In the genomic region with DNA sequence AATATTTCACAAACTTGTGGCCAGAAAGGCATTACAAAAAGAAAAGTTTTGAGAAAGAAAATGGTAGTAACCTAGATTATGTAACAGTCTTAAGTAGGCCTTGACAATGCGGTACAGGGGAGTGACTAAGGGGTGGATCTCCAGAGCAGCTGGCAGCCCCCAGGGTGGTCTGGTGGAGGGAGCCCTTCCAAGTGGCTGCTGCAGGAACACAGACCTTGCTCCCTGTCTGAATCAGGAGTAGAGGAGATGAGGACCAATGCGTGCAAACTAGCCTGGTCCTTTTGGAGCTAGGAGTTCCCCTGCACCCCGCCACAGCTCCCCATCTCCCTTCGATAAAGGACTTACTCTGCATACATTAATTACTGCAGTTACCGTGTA, we compare ENCODE assay signal across 1 cellular context.
TF ChIP-seq lines count a peak whose summit lies in the region.

No MANE protein-coding gene starts in this region.

TF ChIP-seq in K562, 482 proteins besides CTCF, POLR2A, EP300 and RAD21 (continued from another document and continues in another):
- TF ChIP-seq, protein P1, sequence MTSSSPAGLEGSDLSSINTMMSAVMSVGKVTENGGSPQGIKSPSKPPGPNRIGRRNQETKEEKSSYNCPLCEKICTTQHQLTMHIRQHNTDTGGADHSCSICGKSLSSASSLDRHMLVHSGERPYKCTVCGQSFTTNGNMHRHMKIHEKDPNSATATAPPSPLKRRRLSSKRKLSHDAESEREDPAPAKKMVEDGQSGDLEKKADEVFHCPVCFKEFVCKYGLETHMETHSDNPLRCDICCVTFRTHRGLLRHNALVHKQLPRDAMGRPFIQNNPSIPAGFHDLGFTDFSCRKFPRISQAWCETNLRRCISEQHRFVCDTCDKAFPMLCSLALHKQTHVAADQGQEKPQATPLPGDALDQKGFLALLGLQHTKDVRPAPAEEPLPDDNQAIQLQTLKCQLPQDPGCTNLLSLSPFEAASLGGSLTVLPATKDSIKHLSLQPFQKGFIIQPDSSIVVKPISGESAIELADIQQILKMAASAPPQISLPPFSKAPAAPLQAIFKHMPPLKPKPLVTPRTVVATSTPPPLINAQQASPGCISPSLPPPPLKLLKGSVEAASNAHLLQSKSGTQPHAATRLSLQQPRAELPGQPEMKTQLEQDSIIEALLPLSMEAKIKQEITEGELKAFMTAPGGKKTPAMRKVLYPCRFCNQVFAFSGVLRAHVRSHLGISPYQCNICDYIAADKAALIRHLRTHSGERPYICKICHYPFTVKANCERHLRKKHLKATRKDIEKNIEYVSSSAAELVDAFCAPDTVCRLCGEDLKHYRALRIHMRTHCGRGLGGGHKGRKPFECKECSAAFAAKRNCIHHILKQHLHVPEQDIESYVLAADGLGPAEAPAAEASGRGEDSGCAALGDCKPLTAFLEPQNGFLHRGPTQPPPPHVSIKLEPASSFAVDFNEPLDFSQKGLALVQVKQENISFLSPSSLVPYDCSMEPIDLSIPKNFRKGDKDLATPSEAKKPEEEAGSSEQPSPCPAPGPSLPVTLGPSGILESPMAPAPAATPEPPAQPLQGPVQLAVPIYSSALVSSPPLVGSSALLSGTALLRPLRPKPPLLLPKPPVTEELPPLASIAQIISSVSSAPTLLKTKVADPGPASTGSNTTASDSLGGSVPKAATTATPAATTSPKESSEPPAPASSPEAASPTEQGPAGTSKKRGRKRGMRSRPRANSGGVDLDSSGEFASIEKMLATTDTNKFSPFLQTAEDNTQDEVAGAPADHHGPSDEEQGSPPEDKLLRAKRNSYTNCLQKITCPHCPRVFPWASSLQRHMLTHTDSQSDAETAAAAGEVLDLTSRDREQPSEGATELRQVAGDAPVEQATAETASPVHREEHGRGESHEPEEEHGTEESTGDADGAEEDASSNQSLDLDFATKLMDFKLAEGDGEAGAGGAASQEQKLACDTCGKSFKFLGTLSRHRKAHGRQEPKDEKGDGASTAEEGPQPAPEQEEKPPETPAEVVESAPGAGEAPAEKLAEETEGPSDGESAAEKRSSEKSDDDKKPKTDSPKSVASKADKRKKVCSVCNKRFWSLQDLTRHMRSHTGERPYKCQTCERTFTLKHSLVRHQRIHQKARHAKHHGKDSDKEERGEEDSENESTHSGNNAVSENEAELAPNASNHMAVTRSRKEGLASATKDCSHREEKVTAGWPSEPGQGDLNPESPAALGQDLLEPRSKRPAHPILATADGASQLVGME (CRISPR knock-in tag; IDR thresholded peaks at IDR 0.05), result no peak
- TF ChIP-seq, protein P2, sequence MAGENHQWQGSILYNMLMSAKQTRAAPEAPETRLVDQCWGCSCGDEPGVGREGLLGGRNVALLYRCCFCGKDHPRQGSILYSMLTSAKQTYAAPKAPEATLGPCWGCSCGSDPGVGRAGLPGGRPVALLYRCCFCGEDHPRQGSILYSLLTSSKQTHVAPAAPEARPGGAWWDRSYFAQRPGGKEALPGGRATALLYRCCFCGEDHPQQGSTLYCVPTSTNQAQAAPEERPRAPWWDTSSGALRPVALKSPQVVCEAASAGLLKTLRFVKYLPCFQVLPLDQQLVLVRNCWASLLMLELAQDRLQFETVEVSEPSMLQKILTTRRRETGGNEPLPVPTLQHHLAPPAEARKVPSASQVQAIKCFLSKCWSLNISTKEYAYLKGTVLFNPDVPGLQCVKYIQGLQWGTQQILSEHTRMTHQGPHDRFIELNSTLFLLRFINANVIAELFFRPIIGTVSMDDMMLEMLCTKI (IDR thresholded peaks at IDR 0.05; ENCODE audit: partially characterized antibody), result no peak
- TF ChIP-seq, protein P3, sequence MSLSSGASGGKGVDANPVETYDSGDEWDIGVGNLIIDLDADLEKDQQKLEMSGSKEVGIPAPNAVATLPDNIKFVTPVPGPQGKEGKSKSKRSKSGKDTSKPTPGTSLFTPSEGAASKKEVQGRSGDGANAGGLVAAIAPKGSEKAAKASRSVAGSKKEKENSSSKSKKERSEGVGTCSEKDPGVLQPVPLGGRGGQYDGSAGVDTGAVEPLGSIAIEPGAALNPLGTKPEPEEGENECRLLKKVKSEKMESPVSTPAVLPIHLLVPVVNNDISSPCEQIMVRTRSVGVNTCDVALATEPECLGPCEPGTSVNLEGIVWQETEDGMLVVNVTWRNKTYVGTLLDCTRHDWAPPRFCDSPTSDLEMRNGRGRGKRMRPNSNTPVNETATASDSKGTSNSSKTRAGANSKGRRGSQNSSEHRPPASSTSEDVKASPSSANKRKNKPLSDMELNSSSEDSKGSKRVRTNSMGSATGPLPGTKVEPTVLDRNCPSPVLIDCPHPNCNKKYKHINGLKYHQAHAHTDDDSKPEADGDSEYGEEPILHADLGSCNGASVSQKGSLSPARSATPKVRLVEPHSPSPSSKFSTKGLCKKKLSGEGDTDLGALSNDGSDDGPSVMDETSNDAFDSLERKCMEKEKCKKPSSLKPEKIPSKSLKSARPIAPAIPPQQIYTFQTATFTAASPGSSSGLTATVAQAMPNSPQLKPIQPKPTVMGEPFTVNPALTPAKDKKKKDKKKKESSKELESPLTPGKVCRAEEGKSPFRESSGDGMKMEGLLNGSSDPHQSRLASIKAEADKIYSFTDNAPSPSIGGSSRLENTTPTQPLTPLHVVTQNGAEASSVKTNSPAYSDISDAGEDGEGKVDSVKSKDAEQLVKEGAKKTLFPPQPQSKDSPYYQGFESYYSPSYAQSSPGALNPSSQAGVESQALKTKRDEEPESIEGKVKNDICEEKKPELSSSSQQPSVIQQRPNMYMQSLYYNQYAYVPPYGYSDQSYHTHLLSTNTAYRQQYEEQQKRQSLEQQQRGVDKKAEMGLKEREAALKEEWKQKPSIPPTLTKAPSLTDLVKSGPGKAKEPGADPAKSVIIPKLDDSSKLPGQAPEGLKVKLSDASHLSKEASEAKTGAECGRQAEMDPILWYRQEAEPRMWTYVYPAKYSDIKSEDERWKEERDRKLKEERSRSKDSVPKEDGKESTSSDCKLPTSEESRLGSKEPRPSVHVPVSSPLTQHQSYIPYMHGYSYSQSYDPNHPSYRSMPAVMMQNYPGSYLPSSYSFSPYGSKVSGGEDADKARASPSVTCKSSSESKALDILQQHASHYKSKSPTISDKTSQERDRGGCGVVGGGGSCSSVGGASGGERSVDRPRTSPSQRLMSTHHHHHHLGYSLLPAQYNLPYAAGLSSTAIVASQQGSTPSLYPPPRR (CRISPR knock-in tag; IDR thresholded peaks at IDR 0.05; ENCODE audit: borderline replicate concordance), result no peak
- TF ChIP-seq ZNF224 (CRISPR knock-in tag; IDR thresholded peaks at IDR 0.05) (no peak), TEAD4 (IDR thresholded peaks at IDR 0.05; ENCODE audit: low read length) (no peak), TEAD4 (CRISPR knock-in tag; IDR thresholded peaks at IDR 0.05; ENCODE audit: borderline replicate concordance) (no peak), ZNF444 (CRISPR knock-in tag; IDR thresholded peaks at IDR 0.05) (no peak), BHLHE40 (IDR thresholded peaks at IDR 0.05; ENCODE audit: low read length) (no peak), TFAM (CRISPR knock-in tag; conservative IDR thresholded peaks at IDR 0.05) (no peak), ZBTB7A (IDR thresholded peaks at IDR 0.05; ENCODE audit: borderline replicate concordance, control insufficient read depth, low read depth, low read length) (peak; percentile 93), ZNF347 (CRISPR knock-in tag; IDR thresholded peaks at IDR 0.05; ENCODE audit: low read depth) (no peak), HEY1 (CRISPR knock-in tag; IDR thresholded peaks at IDR 0.05; ENCODE audit: borderline replicate concordance) (no peak), ZNF316 (IDR thresholded peaks at IDR 0.05) (no peak), FOS (IDR thresholded peaks at IDR 0.05; ENCODE audit: extremely low read depth, insufficient read length) (no peak), EP400 (IDR thresholded peaks at IDR 0.05) (no peak), PRPF4 (IDR thresholded peaks at IDR 0.05; ENCODE audit: insufficient read depth, low read depth, low read length, poor library complexity, severe bottlenecking) (no peak), FOXK1 (CRISPR knock-in tag; IDR thresholded peaks at IDR 0.05; ENCODE audit: borderline replicate concordance) (no peak)
- TF ChIP-seq, protein P4, sequence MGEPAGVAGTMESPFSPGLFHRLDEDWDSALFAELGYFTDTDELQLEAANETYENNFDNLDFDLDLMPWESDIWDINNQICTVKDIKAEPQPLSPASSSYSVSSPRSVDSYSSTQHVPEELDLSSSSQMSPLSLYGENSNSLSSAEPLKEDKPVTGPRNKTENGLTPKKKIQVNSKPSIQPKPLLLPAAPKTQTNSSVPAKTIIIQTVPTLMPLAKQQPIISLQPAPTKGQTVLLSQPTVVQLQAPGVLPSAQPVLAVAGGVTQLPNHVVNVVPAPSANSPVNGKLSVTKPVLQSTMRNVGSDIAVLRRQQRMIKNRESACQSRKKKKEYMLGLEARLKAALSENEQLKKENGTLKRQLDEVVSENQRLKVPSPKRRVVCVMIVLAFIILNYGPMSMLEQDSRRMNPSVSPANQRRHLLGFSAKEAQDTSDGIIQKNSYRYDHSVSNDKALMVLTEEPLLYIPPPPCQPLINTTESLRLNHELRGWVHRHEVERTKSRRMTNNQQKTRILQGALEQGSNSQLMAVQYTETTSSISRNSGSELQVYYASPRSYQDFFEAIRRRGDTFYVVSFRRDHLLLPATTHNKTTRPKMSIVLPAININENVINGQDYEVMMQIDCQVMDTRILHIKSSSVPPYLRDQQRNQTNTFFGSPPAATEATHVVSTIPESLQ (CRISPR knock-in tag; IDR thresholded peaks at IDR 0.05), result no peak
- TF ChIP-seq, protein P5, sequence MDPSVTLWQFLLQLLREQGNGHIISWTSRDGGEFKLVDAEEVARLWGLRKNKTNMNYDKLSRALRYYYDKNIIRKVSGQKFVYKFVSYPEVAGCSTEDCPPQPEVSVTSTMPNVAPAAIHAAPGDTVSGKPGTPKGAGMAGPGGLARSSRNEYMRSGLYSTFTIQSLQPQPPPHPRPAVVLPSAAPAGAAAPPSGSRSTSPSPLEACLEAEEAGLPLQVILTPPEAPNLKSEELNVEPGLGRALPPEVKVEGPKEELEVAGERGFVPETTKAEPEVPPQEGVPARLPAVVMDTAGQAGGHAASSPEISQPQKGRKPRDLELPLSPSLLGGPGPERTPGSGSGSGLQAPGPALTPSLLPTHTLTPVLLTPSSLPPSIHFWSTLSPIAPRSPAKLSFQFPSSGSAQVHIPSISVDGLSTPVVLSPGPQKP (CRISPR knock-in tag; IDR thresholded peaks at IDR 0.05), result no peak
- TF ChIP-seq, protein P6, sequence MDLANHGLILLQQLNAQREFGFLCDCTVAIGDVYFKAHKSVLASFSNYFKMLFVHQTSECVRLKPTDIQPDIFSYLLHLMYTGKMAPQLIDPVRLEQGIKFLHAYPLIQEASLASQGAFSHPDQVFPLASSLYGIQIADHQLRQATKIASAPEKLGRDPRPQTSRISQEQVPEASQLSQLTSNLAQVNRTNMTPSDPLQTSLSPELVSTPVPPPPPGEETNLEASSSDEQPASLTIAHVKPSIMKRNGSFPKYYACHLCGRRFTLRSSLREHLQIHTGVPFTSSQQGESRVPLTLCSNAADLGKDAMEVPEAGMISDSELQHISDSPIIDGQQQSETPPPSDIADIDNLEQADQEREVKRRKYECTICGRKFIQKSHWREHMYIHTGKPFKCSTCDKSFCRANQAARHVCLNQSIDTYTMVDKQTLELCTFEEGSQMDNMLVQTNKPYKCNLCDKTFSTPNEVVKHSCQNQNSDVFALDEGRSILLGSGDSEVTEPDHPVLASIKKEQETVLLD (IDR thresholded peaks at IDR 0.05), result peak; percentile 18; the same call in 1 of the 2 replicates
- TF ChIP-seq, protein P7, sequence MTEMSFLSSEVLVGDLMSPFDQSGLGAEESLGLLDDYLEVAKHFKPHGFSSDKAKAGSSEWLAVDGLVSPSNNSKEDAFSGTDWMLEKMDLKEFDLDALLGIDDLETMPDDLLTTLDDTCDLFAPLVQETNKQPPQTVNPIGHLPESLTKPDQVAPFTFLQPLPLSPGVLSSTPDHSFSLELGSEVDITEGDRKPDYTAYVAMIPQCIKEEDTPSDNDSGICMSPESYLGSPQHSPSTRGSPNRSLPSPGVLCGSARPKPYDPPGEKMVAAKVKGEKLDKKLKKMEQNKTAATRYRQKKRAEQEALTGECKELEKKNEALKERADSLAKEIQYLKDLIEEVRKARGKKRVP (CRISPR knock-in tag; IDR thresholded peaks at IDR 0.05), result no peak
- TF ChIP-seq, protein P8, sequence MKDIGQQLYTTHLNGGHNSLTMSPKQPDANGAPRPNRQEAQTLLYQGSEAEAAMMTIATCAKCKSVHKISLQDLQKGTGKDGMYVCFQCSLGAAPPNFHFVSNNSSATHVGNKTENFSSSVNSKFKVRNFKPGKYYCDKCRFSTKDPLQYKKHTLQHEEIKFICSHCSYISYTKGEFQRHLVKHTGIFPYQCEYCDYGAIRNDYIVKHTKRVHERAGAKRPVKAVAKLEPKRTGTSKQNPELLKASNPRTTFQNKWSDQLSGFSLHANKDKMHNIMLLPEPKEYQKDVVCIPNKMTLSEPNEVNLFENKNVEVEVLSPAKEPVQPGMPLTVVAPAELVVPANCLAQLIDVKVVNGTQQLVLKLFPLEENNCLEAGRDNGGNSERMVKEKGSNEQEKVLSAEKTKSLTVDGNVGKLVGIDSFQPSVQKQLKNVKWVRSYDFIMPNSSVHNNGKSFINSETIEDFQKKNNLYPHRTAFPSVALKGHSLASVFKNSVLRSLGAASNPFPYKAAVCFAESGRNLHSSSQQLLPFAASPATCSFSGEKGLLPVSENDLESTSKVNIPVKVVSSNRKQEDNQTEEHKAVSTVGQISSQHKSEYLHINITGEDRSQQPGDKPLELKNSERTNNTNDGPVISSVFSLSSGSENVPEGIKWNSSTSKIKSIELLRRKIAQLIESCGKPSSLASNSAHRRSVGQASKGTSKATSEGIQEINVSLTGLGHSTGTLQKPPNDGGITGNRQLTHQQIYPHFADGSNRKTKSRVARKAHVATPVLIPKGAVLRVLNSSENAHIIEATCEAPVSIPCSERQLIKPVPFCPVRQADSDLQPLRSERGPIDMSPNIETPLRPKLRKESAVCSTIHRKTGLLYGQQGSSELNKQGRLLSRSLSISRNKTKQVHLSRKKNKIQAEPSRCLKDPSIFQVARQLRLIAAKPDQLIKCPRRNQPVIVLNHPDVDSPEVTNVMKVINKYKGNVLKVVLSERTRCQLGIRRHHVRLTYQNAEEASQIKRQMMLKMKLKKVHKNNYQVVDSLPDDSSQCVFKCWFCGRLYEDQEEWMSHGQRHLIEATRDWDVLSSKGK (CRISPR knock-in tag; IDR thresholded peaks at IDR 0.05), result no peak
